10 cellular contexts compared by ENCODE assay signal in the genomic region with DNA sequence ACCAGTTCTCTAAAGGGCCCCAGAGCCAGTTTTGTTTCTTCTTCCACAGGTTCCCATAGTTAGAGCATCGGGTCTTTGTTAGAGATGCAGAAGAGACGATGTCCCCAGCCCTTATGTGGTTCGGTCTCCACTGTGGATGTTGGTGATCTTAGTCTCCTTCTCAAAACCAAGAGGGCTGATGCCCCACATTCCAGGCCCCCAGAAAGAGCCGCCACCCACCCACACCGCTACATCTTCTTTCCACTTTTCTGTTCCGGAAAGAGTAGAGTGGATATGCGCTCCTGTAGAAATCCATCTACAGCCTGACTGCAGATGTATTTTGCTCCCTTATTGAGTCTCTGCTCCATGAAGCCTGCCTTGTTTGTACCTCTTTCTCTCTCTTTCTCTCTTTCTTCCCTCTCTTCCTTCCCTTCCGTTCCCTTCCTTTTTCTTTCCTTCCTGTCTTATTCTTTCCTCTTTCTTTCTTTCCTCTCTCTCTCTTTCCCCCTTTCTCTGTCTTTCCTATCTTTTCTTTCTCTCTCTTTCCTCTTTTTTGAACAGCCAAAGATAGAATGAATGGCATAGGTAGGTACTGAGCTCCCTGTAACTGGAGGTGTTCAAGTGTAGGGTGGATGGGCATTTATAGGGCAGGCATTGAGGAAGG.
DNase-seq lines count a peak whose midpoint lies in the region; ATAC-seq lines count a peak whose summit lies in the region.
"Had no signal": no experiment of that assay in that cellular context is flagged by ENCODE, and none has a peak within 500 bp of the region (broad histone marks: within the 10 kb centered on the region; RNA-seq: fewer than 3 reads in every experiment).

No MANE protein-coding gene starts in this region.

- H2AFZ ChIP-seq in GM23248 = no peak overlapping the region

- no peak for DNase-seq in GM23248
- peak; percentile 11 for DNase-seq in activated naive CD8-positive, alpha-beta T cell treated with anti-CD3 and anti-CD28 coated beads, Interleukin-2, amount 10 ng/mL, durations not matched to agents 7 days and 5 days
- DNase-seq in right cardiac atrium = no peak
- DNase-seq in activated CD4-positive, CD25-positive, alpha-beta regulatory T cell treated with anti-CD3 and anti-CD28 coated beads, Interleukin-2, amount 50 U/mL, for 72 hours = no peak
- no peak for DNase-seq in stimulated activated CD4-positive, alpha-beta T cell treated with anti-CD3 and anti-CD28 coated beads, Interleukin-12 subunit alpha, Interleukin-12 subunit beta, amount 100 ng/mL, for 4 hours
- no peak for DNase-seq in SW480 (ENCODE audit: low spot score)
- DNase-seq: T-helper 2 cell had no signal

- peak overlapping the region; percentile 61 for H3K27ac Mint-ChIP-seq in activated naive CD8-positive, alpha-beta T cell treated with anti-CD3 and anti-CD28 coated beads, Interleukin-2, amount 10 ng/mL, durations not matched to agents 7 days and 5 days

- H3K36me3 Mint-ChIP-seq in activated naive CD8-positive, alpha-beta T cell treated with anti-CD3 and anti-CD28 coated beads, Interleukin-2, amount 10 ng/mL, durations not matched to agents 7 days and 5 days = peaks cover 2% of the 10 kb centered on the region

- H3K9ac ChIP-seq in GM23248 (peak overlapping the region; percentile 79), skeletal muscle tissue (ENCODE audit: low read depth in 1 of 3, low read length in 3 of 3) (peak overlapping the region in 1 of 3 donors; percentile 64)

- no peaks in the 10 kb centered on the region for H3K9me2 ChIP-seq in GM23248 (ENCODE audit: insufficient read depth)

- H3K9me3 Mint-ChIP-seq in activated naive CD8-positive, alpha-beta T cell treated with anti-CD3 and anti-CD28 coated beads, Interleukin-2, amount 10 ng/mL, durations not matched to agents 7 days and 5 days = no peaks in the 10 kb centered on the region

- no peaks in the 10 kb centered on the region for H4K20me1 ChIP-seq in GM23248 (ENCODE audit: insufficient read depth)

- peaks cover 41% of the 10 kb centered on the region for H3K4me1 Mint-ChIP-seq in activated naive CD8-positive, alpha-beta T cell treated with anti-CD3 and anti-CD28 coated beads, Interleukin-2, amount 10 ng/mL, durations not matched to agents 7 days and 5 days

- no peak overlapping the region for H3K4me3 Mint-ChIP-seq in activated naive CD8-positive, alpha-beta T cell treated with anti-CD3 and anti-CD28 coated beads, Interleukin-2, amount 10 ng/mL, durations not matched to agents 7 days and 5 days

- H3K9me3 ChIP-seq in GM23248 (ENCODE audit: low read depth) = no peaks in the 10 kb centered on the region
- no peaks in the 10 kb centered on the region for H3K9me3 ChIP-seq in right cardiac atrium (ENCODE audit: control insufficient read depth, low read length)
- H3K9me3 ChIP-seq in skeletal muscle tissue (ENCODE audit: control insufficient read depth in 3 of 3, low read length in 3 of 3) = no peaks in the 10 kb centered on the region
- H3K9me3 ChIP-seq: ovary had no signal

- ATAC-seq in activated naive CD8-positive, alpha-beta T cell treated with anti-CD3 and anti-CD28 coated beads, Interleukin-2, amount 10 ng/mL, durations not matched to agents 7 days and 5 days (ENCODE audit: low read depth) = no peak
- ATAC-seq in right cardiac atrium (no peak), HG02981 (IDR thresholded peaks at IDR 0.05; ENCODE audit: unreplicated experiment) (no peak)

- H3K79me2 ChIP-seq in GM23248 (ENCODE audit: insufficient read depth) = peaks cover 100% of the 10 kb centered on the region

- H3K27ac ChIP-seq in GM23248 = peak overlapping the region; percentile 88
- H3K27ac ChIP-seq in right cardiac atrium (ENCODE audit: low read length) = peak overlapping the region; percentile 59
- peak overlapping the region; percentile 72 for H3K27ac ChIP-seq in skeletal muscle tissue (ENCODE audit: low read depth, low read length)

- WGBS in GM23248 (ENCODE audit: low coverage in 1 of 2, low lambda C conversion rate in 2 of 2, missing lambda C conversion rate in 2 of 2), 2 experiments = 94 to 98% methylated on average over 8 of the region's 8 CpGs
- 95% methylated on average over 8 of the region's 8 CpGs for WGBS in right cardiac atrium

- peak overlapping the region; percentile 54 for H3K4me2 ChIP-seq in GM23248 (ENCODE audit: unreplicated experiment)

- H3K4me3 ChIP-seq in GM23248 (no peak overlapping the region), right cardiac atrium (ENCODE audit: low read length) (no peak overlapping the region), skeletal muscle tissue (ENCODE audit: low read length in 3 of 3) (no peak overlapping the region)
- H3K4me3 ChIP-seq: ovary had no signal

- in situ Hi-C loops in GM23248 (cut with MboI) = no loop called here

- H3K4me1 ChIP-seq in GM23248 (ENCODE audit: insufficient read depth) (peaks cover 48% of the 10 kb centered on the region), right cardiac atrium (ENCODE audit: control insufficient read depth, insufficient read depth, low read length) (peaks cover 10% of the 10 kb centered on the region), skeletal muscle tissue (ENCODE audit: control insufficient read depth in 3 of 3, insufficient read depth in 3 of 3, low read length in 3 of 3) (peaks cover 31 to 63% (median 46%) of the 10 kb centered on the region in 3 donors)

- intact Hi-C loops in right cardiac atrium (cut with DNase I) = no loop called here

- POLR2A ChIA-PET in activated naive CD8-positive, alpha-beta T cell treated with anti-CD3 and anti-CD28 coated beads, Interleukin-2, amount 10 ng/mL, durations not matched to agents 7 days and 5 days (lab: Charles Lee) = no interaction called here

- peaks cover 14% of the 10 kb centered on the region for H3K27me3 Mint-ChIP-seq in activated naive CD8-positive, alpha-beta T cell treated with anti-CD3 and anti-CD28 coated beads, Interleukin-2, amount 10 ng/mL, durations not matched to agents 7 days and 5 days

- peaks cover 54% of the 10 kb centered on the region for H3F3A ChIP-seq in GM23248 (ENCODE audit: insufficient read depth)

- H3K36me3 ChIP-seq in GM23248 (ENCODE audit: low read depth) (no peaks in the 10 kb centered on the region), skeletal muscle tissue (ENCODE audit: control insufficient read depth in 3 of 3, insufficient read depth in 3 of 3, low read length in 3 of 3) (no peaks in the 10 kb centered on the region)
- H3K36me3 ChIP-seq: ovary had no signal

- H3K27me3 ChIP-seq in GM23248 (replicated peaks; ENCODE audit: insufficient read depth) = no peaks in the 10 kb centered on the region
- H3K27me3 ChIP-seq in right cardiac atrium (ENCODE audit: control insufficient read depth, insufficient read depth) = no peaks in the 10 kb centered on the region
- no peaks in the 10 kb centered on the region for H3K27me3 ChIP-seq in skeletal muscle tissue (ENCODE audit: control insufficient read depth in 3 of 3, insufficient read depth in 3 of 3, low read length in 3 of 3)
- H3K27me3 ChIP-seq: ovary had no signal
